15 cellular contexts compared by ENCODE assay signal in the genomic region with DNA sequence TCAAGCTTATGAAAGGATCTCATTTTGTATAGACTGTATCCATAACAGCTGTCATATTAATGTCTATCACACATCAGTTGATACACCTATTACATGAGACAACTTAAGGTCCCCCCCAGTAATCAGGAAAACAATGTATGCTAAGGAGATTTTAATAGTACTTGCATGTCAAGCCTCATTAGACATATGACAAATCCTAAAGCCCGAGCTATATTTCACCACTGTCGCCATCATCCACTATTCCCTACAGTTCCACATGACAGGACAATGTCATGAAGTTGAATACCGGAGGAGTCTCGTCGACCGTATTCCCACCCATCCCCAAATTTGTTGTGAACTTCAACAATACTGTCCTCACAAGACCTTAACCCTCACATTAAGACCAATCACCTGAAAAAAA. TPM values are rescaled to one million over a fixed set of nuclear protein-coding genes. Genes with fewer than 3 reads are reported as not detected.
DNase-seq lines count a peak whose midpoint lies in the region; ATAC-seq and TF ChIP-seq lines count a peak whose summit lies in the region.
"Had no signal": no experiment of that assay in that cellular context is flagged by ENCODE, and none has a peak within 500 bp of the region (broad histone marks: within the 10 kb centered on the region; RNA-seq: fewer than 3 reads in every experiment).

No MANE protein-coding gene starts in this region.

- H3F3A ChIP-seq in PC-9 (ENCODE audit: insufficient read depth, low read depth): peaks cover 41% of the 10 kb centered on the region

- H2AFZ ChIP-seq in PC-9: no peak overlapping the region

- H3K27ac Mint-ChIP-seq in activated T-cell treated with anti-CD3 and anti-CD28 coated beads, Interleukin-2, amount 50 U/mL, for 72 hours: peak overlapping the region; percentile 95

- H3K36me3 ChIP-seq in PC-9 (ENCODE audit: low read depth) (peaks cover 38% of the 10 kb centered on the region), gastroesophageal sphincter (peaks cover 0 to 28% of the 10 kb centered on the region in 2 donors), MG63 (peaks cover 69% of the 10 kb centered on the region)
- H3K36me3 ChIP-seq: ovary had no signal

- no peaks in the 10 kb centered on the region for H3K27me3 ChIP-seq in PC-9 (ENCODE audit: insufficient read depth, low read depth)
- no peaks in the 10 kb centered on the region for H3K27me3 ChIP-seq in gastroesophageal sphincter
- no peaks in the 10 kb centered on the region for H3K27me3 ChIP-seq in MG63
- H3K27me3 ChIP-seq: ovary, upper lobe of right lung had no signal

- peaks cover 36% of the 10 kb centered on the region for H3K4me1 Mint-ChIP-seq in activated T-cell treated with anti-CD3 and anti-CD28 coated beads, Interleukin-2, amount 50 U/mL, for 72 hours (ENCODE audit: low read depth)

- H3K4me3 Mint-ChIP-seq in activated T-cell treated with anti-CD3 and anti-CD28 coated beads, Interleukin-2, amount 50 U/mL, for 72 hours: peak overlapping the region; percentile 16 to 80
- H3K4me3 Mint-ChIP-seq: immature natural killer cell had no signal

- peaks cover 22% of the 10 kb centered on the region for H3K4me1 ChIP-seq in PC-9 (replicated peaks; ENCODE audit: insufficient read depth)
- peaks cover 0 to 57% (median 5%) of the 10 kb centered on the region in 3 donors for H3K4me1 ChIP-seq in gastroesophageal sphincter

- H3K36me3 Mint-ChIP-seq in activated T-cell treated with anti-CD3 and anti-CD28 coated beads, Interleukin-2, amount 50 U/mL, for 72 hours (ENCODE audit: insufficient read depth in 2 of 2): peaks cover 19 to 37% of the 10 kb centered on the region in 2 donors

- intact Hi-C loops in PC-9 (cut with micrococcal nuclease; ENCODE audit: unreplicated experiment): no loop called here

- no peaks in the 10 kb centered on the region for H3K9me2 ChIP-seq in PC-9 (ENCODE audit: insufficient read depth)

- CTCF ChIA-PET in PC-9 (lab: Charles Lee): no interaction called here

- no peaks in the 10 kb centered on the region for H3K9me3 ChIP-seq in PC-9 (ENCODE audit: insufficient read depth, low read depth)
- no peaks in the 10 kb centered on the region for H3K9me3 ChIP-seq in gastroesophageal sphincter
- no peaks in the 10 kb centered on the region for H3K9me3 ChIP-seq in MG63
- H3K9me3 ChIP-seq: ovary, upper lobe of right lung had no signal

- H3K27ac ChIP-seq in PC-9 (no peak overlapping the region), gastroesophageal sphincter (peak overlapping the region in 3 of 4 donors; percentile 8 to 97 (median 26))
- H3K27ac ChIP-seq: ovary, upper lobe of right lung had no signal

- H3K4me3 ChIP-seq in PC-9 (no peak overlapping the region), gastroesophageal sphincter (peak overlapping the region; percentile 17 to 83), retinal pigment epithelial cell (ENCODE audit: low read length) (peak overlapping the region; percentile 97), MG63 (no peak overlapping the region)
- H3K4me3 ChIP-seq: ovary, upper lobe of right lung had no signal

- H3K9me3 Mint-ChIP-seq in activated T-cell treated with anti-CD3 and anti-CD28 coated beads, Interleukin-2, amount 50 U/mL, for 72 hours: no peaks in the 10 kb centered on the region
- H3K9me3 Mint-ChIP-seq: immature natural killer cell had no signal

- TF ChIP-seq POLR2A in gastroesophageal sphincter (IDR thresholded peaks at IDR 0.05): no peak

- no peak for TF ChIP-seq EP300 in gastroesophageal sphincter (IDR thresholded peaks at IDR 0.05)

- DNase-seq in activated T-cell treated with anti-CD3 and anti-CD28 coated beads, Interleukin-2, amount 50 U/mL, for 72 hours: no peak
- DNase-seq in activated T-cell treated with anti-CD3 and anti-CD28 coated beads, Interleukin-2, amount 50 U/mL, for 48 hours: no peak
- DNase-seq in PC-9: no peak
- DNase-seq in retinal pigment epithelial cell (ENCODE audit: low read depth): no peak
- no peak for DNase-seq in MG63
- no peak for DNase-seq in KG1 (lab: John Stamatoyannopoulos, UW)
- DNase-seq in stimulated activated CD4-positive, alpha-beta T cell treated with anti-CD3 and anti-CD28 coated beads, Interleukin-2, amount 100 ng/mL, for 48 hours: no peak
- DNase-seq: activated naive CD4-positive, alpha-beta T cell treated with anti-CD3 and anti-CD28 coated beads, Interleukin-2, amount 50 U/mL, for 16 hours; effector CD4-positive, alpha-beta T cell; immature natural killer cell; NCI-H1930; ovary; upper lobe of right lung had no signal

- peak overlapping the region; percentile 84; the same call in 1 of the 2 replicates for H3K4me2 ChIP-seq in PC-9

- POLR2A ChIA-PET in PC-9 (lab: Charles Lee; ENCODE audit: unreplicated experiment): interaction anchor here (0.6 to 0.7 kb wide), 2 partner anchors 33 to 1974 kb away, joined by 3 read pairs; no protein-coding TSS in a partner anchor

- BruUV-seq in PC-9 (replicated peaks; lab: Mats Ljungman, UMichigan): no TSS peak

- TF ChIP-seq CTCF in PC-9 (conservative IDR thresholded peaks at IDR 0.05): no peak
- TF ChIP-seq CTCF in gastroesophageal sphincter (IDR thresholded peaks at IDR 0.05): no peak
- no peak for TF ChIP-seq CTCF in retinal pigment epithelial cell (conservative IDR thresholded peaks at IDR 0.05; ENCODE audit: low read depth, low read length)

- peaks cover 38% of the 10 kb centered on the region for H3K79me2 ChIP-seq in PC-9 (ENCODE audit: low read depth)

- no peak for ATAC-seq in activated T-cell treated with anti-CD3 and anti-CD28 coated beads, Interleukin-2, amount 50 U/mL, for 72 hours (replicated peaks in 1 of 2)
- ATAC-seq in gastroesophageal sphincter: no peak
- ATAC-seq: Panc1, upper lobe of right lung had no signal

- WGBS in gastroesophageal sphincter (ENCODE audit: low coverage in 1 of 2), 2 donors: 75 to 83% methylated on average over 6 of the region's 6 CpGs

- peaks cover 21% of the 10 kb centered on the region for H4K20me1 ChIP-seq in PC-9 (ENCODE audit: insufficient read depth)

- H3K27me3 Mint-ChIP-seq in activated T-cell treated with anti-CD3 and anti-CD28 coated beads, Interleukin-2, amount 50 U/mL, for 72 hours (ENCODE audit: low read depth): no peaks in the 10 kb centered on the region

RNA-seq across cellular contexts. Expression of gene HMGN1, which starts 3.4 kb away (rescaled TPM):
- 100 to 1,000 TPM; 353 to 399 TPM for total RNA-seq in activated T-cell treated with anti-CD3 and anti-CD28 coated beads, Interleukin-2, amount 50 U/mL, for 72 hours
- 369 and 402 TPM in 2 replicates for total RNA-seq in PC-9 (2021)
- 100 to 1,000 TPM in 1 of 4 donors, 10 to 100 TPM in 3; 69.0 to 117 (median 80.8) TPM for total RNA-seq in gastroesophageal sphincter
- total RNA-seq in MG63 (2014; rRNA removed; shearing (Covaris generic); ENCODE audit: low replicate concordance): 474 and 726 TPM in 2 replicates

RNA-seq across cellular contexts. Expression of gene BRWD1, which starts 32.0 kb away (rescaled TPM):
- total RNA-seq in activated T-cell treated with anti-CD3 and anti-CD28 coated beads, Interleukin-2, amount 50 U/mL, for 72 hours: 10 to 100 TPM; 44.8 to 45.2 TPM
- 38.9 and 42.9 TPM in 2 replicates for total RNA-seq in PC-9 (2021)
- total RNA-seq in gastroesophageal sphincter: 100 to 1,000 TPM in 1 of 4 donors, 10 to 100 TPM in 3; 60.0 to 132 (median 71.2) TPM
- 33.8 and 67.0 TPM in 2 replicates for total RNA-seq in MG63 (2014; rRNA removed; shearing (Covaris generic); ENCODE audit: low replicate concordance)

Comparison
In these comparisons a context has a peak if more than half of its experiments do, and no peak if none do; other contexts are left out.
1. H3K4me3 ChIP-seq: peak in gastroesophageal sphincter (2 of 2) and retinal pigment epithelial cell (single experiment); none in PC-9 (single experiment) and MG63 (single experiment).